In the genomic region with DNA sequence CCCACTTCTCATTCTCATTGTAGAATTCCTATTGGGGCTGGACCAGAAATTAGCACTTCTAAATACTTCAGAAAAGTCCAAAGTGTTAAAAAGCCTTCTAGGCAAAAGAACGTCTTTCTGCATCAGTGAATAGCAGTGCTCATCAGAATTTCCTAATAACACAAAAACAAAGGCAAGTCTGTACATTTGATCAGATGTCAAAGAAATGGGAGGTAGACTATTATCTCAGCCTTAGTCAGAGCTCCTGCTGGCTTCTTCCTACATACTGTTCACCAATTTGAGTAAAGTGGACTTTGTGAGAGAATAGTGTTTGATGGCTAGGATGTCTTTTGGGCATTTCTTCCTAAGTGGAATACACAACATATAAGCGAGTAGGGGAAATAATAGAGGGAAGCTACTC, we compare ENCODE assay signal across 17 cellular contexts. TPM values are rescaled to one million over a fixed set of nuclear protein-coding genes. Genes with fewer than 3 reads are reported as not detected.
DNase-seq lines count a peak whose midpoint lies in the region; ATAC-seq, FAIRE-seq and TF ChIP-seq lines count a peak whose summit lies in the region.
"Had no signal": no experiment of that assay in that cellular context is flagged by ENCODE, and none has a peak within 500 bp of the region (broad histone marks: within the 10 kb centered on the region; RNA-seq: fewer than 3 reads in every experiment).

No MANE protein-coding gene starts in this region.

- no peaks in the 10 kb centered on the region for H3K27me3 ChIP-seq in bronchial epithelial cell (ENCODE audit: control insufficient read depth, insufficient read depth, low read length)
- H3K27me3 ChIP-seq: BLaER1 had no signal

- H3K36me3 ChIP-seq in bronchial epithelial cell (ENCODE audit: control insufficient read depth, insufficient read depth, low read length): no peaks in the 10 kb centered on the region
- H3K36me3 ChIP-seq: BLaER1, HAP-1 had no signal

- no peak for ATAC-seq in GM21367 (IDR thresholded peaks at IDR 0.05; ENCODE audit: unreplicated experiment)
- no peak for ATAC-seq in left lobe of liver
- ATAC-seq: A549, K562 had no signal

- TF ChIP-seq CTCF in RWPE1 (conservative IDR thresholded peaks at IDR 0.05; ENCODE audit: low read depth) (no peak), bronchial epithelial cell (IDR thresholded peaks at IDR 0.05; ENCODE audit: insufficient read depth, low read length, severe bottlenecking) (no peak)

- no peak overlapping the region for H3K27ac ChIP-seq in RWPE1
- H3K27ac ChIP-seq: A549, BLaER1 had no signal

- CTCF ChIA-PET in RWPE1 (lab: Yijun Ruan, JAX): interaction anchor here (0.5 kb wide), 1 partner anchor 56 kb away, joined by 5 read pairs; no protein-coding TSS in a partner anchor

- H3K4me3 ChIP-seq in bronchial epithelial cell (ENCODE audit: low read depth, low read length): no peak overlapping the region
- H3K4me3 ChIP-seq: A549, BLaER1, HAP-1, K562 had no signal

- DNase-seq in HPDE6-E6E7 (ENCODE audit: extremely low spot score) (peak; percentile 25), RWPE1 (ENCODE audit: low spot score) (peak; percentile 45), bronchial epithelial cell (ENCODE audit: low read depth) (peak; percentile 89), kidney tubule cell (ENCODE audit: low spot score) (peak; percentile 2), AML-193 (lab: John Stamatoyannopoulos, UW) (no peak), DMS 273 treated with DMSO at 0.1 percent for 48 hours (lab: John Stamatoyannopoulos, UW) (no peak), left lobe of liver (ENCODE audit: low spot score) (no peak)
- DNase-seq: Caco-2; CD8-positive, alpha-beta memory T cell; DMS53; GOT3; HFFc6 had no signal

- no peak for FAIRE-seq in bronchial epithelial cell (lab: Jason Lieb, UNC)
- FAIRE-seq: A549, K562 had no signal

- POLR2A ChIA-PET in RWPE1 (lab: Yijun Ruan, JAX; ENCODE audit: low non-redundant PET): no interaction called here

RNA-seq across cellular contexts. Expression of a gene that starts 48.7 kb away (rescaled TPM):
- total RNA-seq in bronchial epithelial cell: not detected in 2 replicates
- not detected for total RNA-seq in left lobe of liver
- total RNA-seq: Caco-2, HFFc6, K562 had no signal

Comparison
In these comparisons a context has a peak if more than half of its experiments do, and no peak if none do; other contexts are left out.
1. DNase-seq: peak in HPDE6-E6E7 (single experiment), RWPE1 (single experiment), bronchial epithelial cell (single experiment) and kidney tubule cell (single experiment); none in AML-193 (0 of 2), DMS 273 treated with DMSO at 0.1 percent for 48 hours (single experiment) and left lobe of liver (single experiment).